In genomic region chr10:121835376-121835775, GRCh38 we compare ENCODE assay signal across 23 cellular contexts.
"Had no signal": no experiment of that assay in that cellular context is flagged by ENCODE, and none has a peak within 500 bp of the region (broad histone marks: within the 10 kb centered on the region; RNA-seq: fewer than 3 reads in every experiment).

No MANE protein-coding gene starts in this region.

- ATAC-seq: Panc1, PC-3, T-cell had no signal

- DNase-seq: Karpas-422, KG1, MV-4-11, NCI-H1048, NCI-H1105, NCI-H1436 treated with DMSO at 0.1 percent for 48 hours, NCI-H187, NCI-H2029, NCI-H2081 treated with DMSO at 0.1 percent for 48 hours, NCI-H2171, NCI-H226, NCI-H446, NCI-H510A, NCI-H524 treated with DMSO at 0.1 percent for 48 hours, NCI-H69, NCI-H774, PC-3, SHP77, SK-N-SH, SW 1271, T-cell had no signal

- H3K9me3 ChIP-seq: SK-N-SH had no signal

- H3K4me2 ChIP-seq: SK-N-SH had no signal

- H3K9me2 ChIP-seq: SK-N-SH had no signal

- H3K27ac ChIP-seq: RWPE1 had no signal

- H3K27ac Mint-ChIP-seq: T-cell had no signal

- H3K9ac ChIP-seq: SK-N-SH had no signal

- H3K4me3 Mint-ChIP-seq: T-cell had no signal

- H3K27me3 Mint-ChIP-seq: T-cell had no signal
